ENCODE assay signal across 24 cellular contexts in the genomic region with DNA sequence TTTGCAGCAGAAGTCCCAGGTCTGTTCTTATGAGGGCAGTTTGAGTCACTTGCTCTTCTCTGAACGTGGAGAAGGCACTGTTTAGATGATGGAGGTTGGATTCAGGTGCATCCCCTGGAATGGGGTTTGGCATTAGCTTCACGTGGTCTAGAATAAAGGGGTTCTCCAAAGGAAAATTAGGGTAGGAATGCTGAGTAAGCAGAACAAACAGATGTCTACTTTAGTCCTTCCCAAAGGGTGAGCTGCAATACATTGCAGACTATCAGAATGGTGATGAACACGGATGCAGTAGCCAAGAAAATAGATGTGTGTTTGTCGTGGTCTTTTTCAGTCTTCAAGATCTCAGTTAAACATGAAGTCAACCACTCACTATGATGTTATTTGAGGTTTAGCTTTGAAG. TPM values are rescaled to one million over a fixed set of nuclear protein-coding genes. Genes with fewer than 3 reads are reported as not detected.
"Had no signal": no experiment of that assay in that cellular context is flagged by ENCODE, and none has a peak within 500 bp of the region (broad histone marks: within the 10 kb centered on the region; RNA-seq: fewer than 3 reads in every experiment).

No MANE protein-coding gene starts in this region.

- ATAC-seq: Panc1, PC-3, T-cell had no signal

- H3K9me3 Mint-ChIP-seq: T-cell had no signal

- H3K36me3 Mint-ChIP-seq: T-cell had no signal

- H3K27ac Mint-ChIP-seq: T-cell had no signal

- DNase-seq: Karpas-422; KG1; MG63; NCI-H1092; NCI-H1105 treated with DMSO at 0.1 percent for 48 hours; NCI-H1417 treated with DMSO at 0.1 percent for 48 hours; NCI-H146; NCI-H1694 treated with DMSO at 0.1 percent for 48 hours; NCI-H1930; NCI-H2081; NCI-H2107; NCI-H2227 treated with DMSO at 0.1 percent for 48 hours; NCI-H524; NCI-H69; NCI-H774; NK-92 treated with Interleukin-12 subunit alpha and Interleukin-12 subunit beta, amount 100 ng/mL, for 24 hours; PC-3; SHP77; SK-N-SH; SW 1271; T-cell had no signal

- H3K4me2 ChIP-seq: SK-N-SH had no signal

- H3K36me3 ChIP-seq: MG63 had no signal

- H3K9me3 ChIP-seq: MG63, SK-N-SH had no signal

- H3K4me3 ChIP-seq: MG63 had no signal

- H3K9ac ChIP-seq: SK-N-SH had no signal

- H3K27ac ChIP-seq: RWPE1 had no signal

RNA-seq across cellular contexts. Expression of a gene that starts 3.3 kb away (rescaled TPM):
- total RNA-seq: HT1080, T-cell had no signal
- polyA plus RNA-seq: SK-N-SH had no signal
